ENCODE assay signal across 1 cellular context in the genomic region with DNA sequence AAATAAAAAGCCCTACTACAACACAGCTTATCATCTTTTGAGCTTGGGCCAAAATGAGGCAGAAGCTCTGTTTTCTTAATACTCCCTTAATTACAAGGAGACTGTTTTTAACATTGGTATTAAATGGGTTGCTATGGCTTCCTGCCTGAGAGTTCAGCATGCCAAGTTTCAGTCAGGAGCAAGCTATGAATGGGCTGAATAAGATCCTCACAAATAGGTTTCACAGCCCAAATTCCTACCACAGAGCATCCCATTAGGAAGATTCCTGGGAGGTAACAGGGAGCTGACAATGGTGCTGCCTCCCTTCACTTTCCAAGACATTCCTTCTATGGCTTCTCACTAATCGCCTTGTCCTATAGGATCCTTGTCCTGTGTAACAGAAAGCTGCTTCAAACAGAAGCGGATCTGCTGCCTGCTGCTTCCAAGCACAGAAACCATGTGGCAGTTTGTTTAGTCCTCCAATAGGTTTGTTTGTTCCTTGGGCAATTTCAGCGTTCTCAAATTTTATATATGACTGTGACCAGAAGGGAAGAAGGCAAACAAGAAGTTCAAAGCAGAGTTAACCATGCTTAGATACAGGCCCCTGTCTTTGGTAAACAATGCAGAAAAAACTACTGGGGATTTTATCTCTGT.
TF ChIP-seq lines count a peak whose summit lies in the region.

No MANE protein-coding gene starts in this region.

TF ChIP-seq in IMR-90, 13 proteins besides CTCF, POLR2A, EP300 and RAD21:
- TF ChIP-seq NFE2L2 (IDR thresholded peaks at IDR 0.05; ENCODE audit: low read depth, low read length), result no peak
- TF ChIP-seq RFX5 (IDR thresholded peaks at IDR 0.05; ENCODE audit: low read depth, low read length), result no peak
- TF ChIP-seq CHD1 (IDR thresholded peaks at IDR 0.05; ENCODE audit: low read depth, low read length), result no peak
- TF ChIP-seq BHLHE40 (IDR thresholded peaks at IDR 0.05; ENCODE audit: low read depth, low read length), result no peak
- TF ChIP-seq FOS (IDR thresholded peaks at IDR 0.05; ENCODE audit: low read depth, low read length), result no peak
